ENCODE assay signal across 35 cellular contexts in genomic region chr7:54622696-54623309, GRCh38.
"Had no signal": no experiment of that assay in that cellular context is flagged by ENCODE, and none has a peak within 500 bp of the region (broad histone marks: within the 10 kb centered on the region; RNA-seq: fewer than 3 reads in every experiment).

No MANE protein-coding gene starts in this region.

- H3K4me1 ChIP-seq: Peyer's patch had no signal

- H3K4me3 ChIP-seq: Peyer's patch had no signal

- H3K9me3 Mint-ChIP-seq: activated B cell treated with CpG ODN at 0.5 μM for 24 hours had no signal

- H3K27ac Mint-ChIP-seq: activated B cell treated with CpG ODN at 0.5 μM for 24 hours; activated CD4-positive, alpha-beta memory T cell treated with anti-CD3 and anti-CD28 coated beads, Interleukin-2, amount 10 ng/mL, durations not matched to agents 7 days and 5 days; activated CD8-positive, alpha-beta memory T cell treated with anti-CD3 and anti-CD28 coated beads, Interleukin-2, amount 10 ng/mL, durations not matched to agents 7 days and 5 days; activated naive CD4-positive, alpha-beta T cell treated with anti-CD3 and anti-CD28 coated beads, Interleukin-2, amount 10 ng/mL, durations not matched to agents 7 days and 5 days; activated naive CD8-positive, alpha-beta T cell; activated naive CD8-positive, alpha-beta T cell treated with anti-CD3 and anti-CD28 coated beads, Interleukin-2, amount 50 U/mL, for 24 hours; brain had no signal

- H3K4me3 Mint-ChIP-seq: activated B cell treated with CpG ODN at 0.5 μM for 24 hours; activated CD4-positive, alpha-beta memory T cell treated with anti-CD3 and anti-CD28 coated beads, Interleukin-2, amount 10 ng/mL, durations not matched to agents 7 days and 5 days; activated CD8-positive, alpha-beta memory T cell treated with anti-CD3 and anti-CD28 coated beads, Interleukin-2, amount 10 ng/mL, durations not matched to agents 7 days and 5 days; activated naive CD4-positive, alpha-beta T cell treated with anti-CD3 and anti-CD28 coated beads, Interleukin-2, amount 10 ng/mL, durations not matched to agents 7 days and 5 days; activated naive CD8-positive, alpha-beta T cell; activated naive CD8-positive, alpha-beta T cell treated with anti-CD3 and anti-CD28 coated beads, Interleukin-2, amount 50 U/mL, for 24 hours; brain had no signal

- H3K9me3 ChIP-seq: Peyer's patch had no signal

- H3K27me3 ChIP-seq: Peyer's patch had no signal

- DNase-seq: activated B cell treated with CpG ODN at 0.5 μM for 24 hours; activated CD4-positive, alpha-beta memory T cell treated with anti-CD3 and anti-CD28 coated beads, Interleukin-2, amount 10 ng/mL, durations not matched to agents 7 days and 5 days; activated CD4-positive, alpha-beta T cell treated with anti-CD3 and anti-CD28 coated beads for 1 hour; activated CD4-positive, alpha-beta T cell treated with anti-CD3 and anti-CD28 coated beads for 48 hours; activated CD8-positive, alpha-beta memory T cell treated with anti-CD3 and anti-CD28 coated beads for 24 hours; activated CD8-positive, alpha-beta memory T cell treated with anti-CD3 and anti-CD28 coated beads, Interleukin-2, amount 10 ng/mL, durations not matched to agents 7 days and 5 days; activated CD8-positive, alpha-beta memory T cell treated with anti-CD3 and anti-CD28 coated beads, Interleukin-2, amount 50 U/mL, for 48 hours; activated effector memory CD4-positive, alpha-beta T cell treated with Interleukin-2 at 50 U/mL for 16 hours; activated naive CD4-positive, alpha-beta T cell treated with anti-CD3 and anti-CD28 coated beads, Interleukin-2, amount 10 ng/mL, durations not matched to agents 7 days and 5 days; activated naive CD8-positive, alpha-beta T cell treated with anti-CD3 and anti-CD28 coated beads, Interleukin-2, amount 50 U/mL, for 24 hours; activated T-cell treated with anti-CD3 and anti-CD28 coated beads, Interleukin-2, amount 50 U/mL, for 48 hours; anterior cingulate cortex; central memory CD4-positive, alpha-beta T cell; NCI-H1092 treated with DMSO at 0.1 percent for 48 hours; NCI-H1417; NCI-H146; NCI-H187; NCI-H2029 treated with DMSO at 0.1 percent for 48 hours; NCI-H2107; NCI-H2171; NCI-H510A; NCI-H526; NCI-H748 treated with DMSO at 0.1 percent for 48 hours; NK-92 treated with Interleukin-12 subunit alpha and Interleukin-12 subunit beta, amount 100 ng/mL, for 24 hours; PC-3; Peyer's patch; RPMI8226; SIG-M5; SW 1271; T-helper 1 cell; T-helper 2 cell; T-helper 9 cell had no signal

- H3K36me3 ChIP-seq: Peyer's patch had no signal

- H3K4me1 Mint-ChIP-seq: activated B cell treated with CpG ODN at 0.5 μM for 24 hours; activated CD4-positive, alpha-beta memory T cell treated with anti-CD3 and anti-CD28 coated beads, Interleukin-2, amount 10 ng/mL, durations not matched to agents 7 days and 5 days; activated CD8-positive, alpha-beta memory T cell treated with anti-CD3 and anti-CD28 coated beads, Interleukin-2, amount 10 ng/mL, durations not matched to agents 7 days and 5 days; activated naive CD4-positive, alpha-beta T cell treated with anti-CD3 and anti-CD28 coated beads, Interleukin-2, amount 10 ng/mL, durations not matched to agents 7 days and 5 days; activated naive CD8-positive, alpha-beta T cell treated with anti-CD3 and anti-CD28 coated beads, Interleukin-2, amount 50 U/mL, for 24 hours; brain had no signal

- H3K36me3 Mint-ChIP-seq: activated CD8-positive, alpha-beta memory T cell treated with anti-CD3 and anti-CD28 coated beads, Interleukin-2, amount 10 ng/mL, durations not matched to agents 7 days and 5 days; activated naive CD4-positive, alpha-beta T cell treated with anti-CD3 and anti-CD28 coated beads, Interleukin-2, amount 10 ng/mL, durations not matched to agents 7 days and 5 days; activated naive CD8-positive, alpha-beta T cell; brain had no signal

- H3K27ac ChIP-seq: Peyer's patch, VCaP had no signal

- H3K27me3 Mint-ChIP-seq: activated B cell treated with CpG ODN at 0.5 μM for 24 hours; activated CD4-positive, alpha-beta memory T cell treated with anti-CD3 and anti-CD28 coated beads, Interleukin-2, amount 10 ng/mL, durations not matched to agents 7 days and 5 days; activated CD8-positive, alpha-beta memory T cell treated with anti-CD3 and anti-CD28 coated beads, Interleukin-2, amount 10 ng/mL, durations not matched to agents 7 days and 5 days; activated naive CD4-positive, alpha-beta T cell treated with anti-CD3 and anti-CD28 coated beads, Interleukin-2, amount 10 ng/mL, durations not matched to agents 7 days and 5 days; activated naive CD8-positive, alpha-beta T cell; activated naive CD8-positive, alpha-beta T cell treated with anti-CD3 and anti-CD28 coated beads, Interleukin-2, amount 50 U/mL, for 24 hours had no signal

- ATAC-seq: activated CD8-positive, alpha-beta memory T cell treated with anti-CD3 and anti-CD28 coated beads, Interleukin-2, amount 10 ng/mL, durations not matched to agents 7 days and 5 days; activated naive CD8-positive, alpha-beta T cell treated with anti-CD3 and anti-CD28 coated beads, Interleukin-2, amount 50 U/mL, for 24 hours; PC-3 had no signal
